ENCODE assay signal across 8 cellular contexts in the genomic region with DNA sequence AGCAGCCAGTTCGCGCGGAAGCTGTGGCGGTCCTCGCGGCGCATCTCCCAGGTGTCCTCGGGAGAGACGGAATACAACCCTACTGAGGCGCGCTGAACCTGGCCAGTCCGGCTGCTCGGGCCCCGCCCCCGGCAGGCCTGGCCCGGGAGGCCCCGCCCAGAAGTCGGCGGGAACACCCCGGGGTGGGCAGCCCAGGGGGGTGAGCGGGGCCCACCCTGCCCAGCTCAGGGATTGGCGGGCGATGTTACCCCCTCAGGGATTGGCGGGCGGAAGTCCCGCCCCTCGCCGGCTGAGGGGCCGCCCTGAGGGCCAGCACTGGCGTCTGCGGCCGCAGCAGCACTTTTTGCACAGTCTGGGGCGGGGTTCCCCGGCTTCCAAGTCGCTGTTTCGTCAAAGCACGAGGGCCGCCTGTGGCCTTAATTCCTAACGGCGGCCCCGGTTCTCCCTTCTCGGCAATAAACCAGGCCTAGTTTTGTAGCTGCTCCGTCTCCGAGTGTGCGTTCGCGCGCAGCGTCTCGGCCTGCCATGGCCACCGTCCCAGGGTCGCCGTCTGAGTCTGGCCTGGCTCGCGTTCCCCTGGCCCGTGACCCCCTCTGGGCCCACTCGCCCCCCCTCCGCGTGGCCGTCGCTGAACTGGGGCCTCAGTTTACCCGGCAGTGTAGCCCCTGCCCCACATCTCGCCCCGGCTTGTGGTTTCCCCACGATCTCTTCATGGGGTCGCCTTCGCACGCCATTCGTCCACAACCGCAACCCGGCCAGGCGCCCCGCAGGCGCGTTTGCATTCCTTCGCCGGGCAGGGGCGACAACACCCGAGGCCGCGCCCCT. TPM values are rescaled to one million over a fixed set of nuclear protein-coding genes. Genes with fewer than 3 reads are reported as not detected.
DNase-seq lines count a peak whose midpoint lies in the region; ATAC-seq and TF ChIP-seq lines count a peak whose summit lies in the region.

No MANE protein-coding gene starts in this region.

- peak; percentile 87 for DNase-seq in activated effector memory CD4-positive, alpha-beta T cell treated with anti-CD3 and anti-CD28 coated beads, Interleukin-2, amount 50 U/mL, for 16 hours
- no peak for DNase-seq in activated effector memory CD4-positive, alpha-beta T cell treated with Interleukin-2 at 50 U/mL for 16 hours
- DNase-seq in T-cell (peak; percentile 33 to 87 (median 72)), amygdala (lab: John Stamatoyannopoulos, UW) (peak; percentile 38 to 93 (median 82)), right atrium auricular region (ENCODE audit: low spot score) (peak; percentile 90), psoas muscle (peak; percentile 91 to 96), uterus (peak; percentile 91 to 94)

- POLR2A ChIA-PET in T-cell (lab: Charles Lee) = interaction anchor here in 1 of 2 donors (0.7 to 1.1 kb wide), 2 partner anchors 11 to 277 kb away, joined by 3 to 4 read pairs; no protein-coding TSS in a partner anchor

- no peaks in the 10 kb centered on the region for H3K27me3 ChIP-seq in right atrium auricular region
- no peaks in the 10 kb centered on the region for H3K27me3 ChIP-seq in psoas muscle (ENCODE audit: insufficient read depth in 3 of 3, low read length in 2 of 3)
- H3K27me3 ChIP-seq in uterus = no peaks in the 10 kb centered on the region

- no peaks in the 10 kb centered on the region for H3K27me3 Mint-ChIP-seq in T-cell

- H3K27ac ChIP-seq in right atrium auricular region (peak overlapping the region; percentile 82 to 92), psoas muscle (peak overlapping the region; percentile 89), uterus (peak overlapping the region; percentile 83 to 86)

- H3K4me1 ChIP-seq in right atrium auricular region (peaks cover 0 to 17% of the 10 kb centered on the region in 2 donors), psoas muscle (peaks cover 17% of the 10 kb centered on the region), uterus (peaks cover 0 to 8% of the 10 kb centered on the region in 2 donors)

- peaks cover 6% of the 10 kb centered on the region for H3K36me3 ChIP-seq in right atrium auricular region
- peaks cover 0 to 16% of the 10 kb centered on the region in 2 donors for H3K36me3 ChIP-seq in psoas muscle (ENCODE audit: insufficient read depth in 1 of 2, low read depth in 1 of 2)
- no peaks in the 10 kb centered on the region for H3K36me3 ChIP-seq in uterus

- peak; percentile 81 to 93 for TF ChIP-seq POLR2A in uterus (IDR thresholded peaks at IDR 0.05)

- ATAC-seq in HG03196 (IDR thresholded peaks at IDR 0.05; ENCODE audit: unreplicated experiment) = peak; percentile 42
- peak; percentile 87 to 92 (median 90) for ATAC-seq in T-cell (replicated peaks in 1 of 4)
- peak; percentile 90 to 96 (median 94) for ATAC-seq in psoas muscle

- WGBS in psoas muscle, 3 donors = 1 to 3% (median 2%) methylated on average over 64 to 81 of the region's 81 CpGs

- TF ChIP-seq CTCF in right atrium auricular region (IDR thresholded peaks at IDR 0.05) (peak in 1 of 2 donors; percentile 14), psoas muscle (IDR thresholded peaks at IDR 0.05) (no peak), uterus (IDR thresholded peaks at IDR 0.05) (peak in 1 of 4 experiments; percentile 4)

- H3K9me3 Mint-ChIP-seq in T-cell = no peaks in the 10 kb centered on the region

- peak overlapping the region; percentile 62 to 71 (median 71) for H3K4me3 Mint-ChIP-seq in T-cell

- peaks cover 0 to 19% (median 8%) of the 10 kb centered on the region in 3 donors for H3K4me1 Mint-ChIP-seq in T-cell

- H3K36me3 Mint-ChIP-seq in T-cell = peaks cover 27% of the 10 kb centered on the region

- CTCF ChIA-PET in T-cell (lab: Charles Lee) = interaction anchor here in 1 of 2 donors (1.0 kb wide), 1 partner anchor 24 kb away, joined by 3 read pairs; no protein-coding TSS in a partner anchor

- peak overlapping the region in 1 of 2 donors; percentile 59 for H3K27ac Mint-ChIP-seq in T-cell

- H3K4me3 ChIP-seq in right atrium auricular region = peak overlapping the region; percentile 57 to 62
- H3K4me3 ChIP-seq in psoas muscle = peak overlapping the region; percentile 75
- H3K4me3 ChIP-seq in uterus = peak overlapping the region; percentile 48 to 62

- H3K9me3 ChIP-seq in right atrium auricular region = no peaks in the 10 kb centered on the region
- H3K9me3 ChIP-seq in psoas muscle = no peaks in the 10 kb centered on the region
- no peaks in the 10 kb centered on the region for H3K9me3 ChIP-seq in uterus

- intact Hi-C loops in psoas muscle (cut with DNase I) = no loop called here
- intact Hi-C loops in uterus (cut with DNase I; ENCODE audit: low total_unique reads) = no loop called here

RNA-seq across cellular contexts. Expression of a gene that starts 30.0 kb away (rescaled TPM):
- 100 to 1,000 TPM; 141 to 206 (median 182) TPM for total RNA-seq in T-cell
- total RNA-seq in right atrium auricular region = 10 to 100 TPM in 1 of 2 donors, 1 to 10 TPM in 1; 7.5 to 15.3 TPM
- 10 to 100 TPM in 1 of 4 donors, 1 to 10 TPM in 3; 7.3 to 11.2 (median 7.7) TPM for total RNA-seq in psoas muscle
- polyA plus RNA-seq in psoas muscle = 10 to 100 TPM in 1 of 3 donors, 1 to 10 TPM in 2; 5.4 to 13.0 (median 6.4) TPM
- total RNA-seq in uterus = 10 to 100 TPM; 13.1 to 41.1 (median 23.8) TPM

RNA-seq across cellular contexts. Expression of a gene that starts 32.9 kb away (rescaled TPM):
- 10 to 100 TPM; 66.5 to 78.4 (median 72.8) TPM for total RNA-seq in T-cell
- total RNA-seq in right atrium auricular region = 10 to 100 TPM; 27.5 to 38.6 TPM
- 10 to 100 TPM; 25.1 to 36.4 (median 34.9) TPM for total RNA-seq in psoas muscle
- polyA plus RNA-seq in psoas muscle = 10 to 100 TPM; 47.0 to 69.8 (median 55.5) TPM
- total RNA-seq in uterus = 10 to 100 TPM in 3 of 4 donors, 1 to 10 TPM in 1; 4.1 to 92.0 (median 41.2) TPM

Comparison
In these comparisons a context has a peak if more than half of its experiments do, and no peak if none do; other contexts are left out.
1. ATAC-seq: peak in every context shown above with its lines; median percentile 94 in psoas muscle; 90 in T-cell; 42 in HG03196.